In genomic region chr9:99171225-99172128, GRCh38 we compare ENCODE assay signal across 16 cellular contexts. TPM values are rescaled to one million over a fixed set of nuclear protein-coding genes. Genes with fewer than 3 reads are reported as not detected.
DNase-seq lines count a peak whose midpoint lies in the region; ATAC-seq and TF ChIP-seq lines count a peak whose summit lies in the region.
"Had no signal": no experiment of that assay in that cellular context is flagged by ENCODE, and none has a peak within 500 bp of the region (broad histone marks: within the 10 kb centered on the region; RNA-seq: fewer than 3 reads in every experiment).

No MANE protein-coding gene starts in this region.

- no peaks in the 10 kb centered on the region for H3K36me3 Mint-ChIP-seq in T-helper 17 cell (ENCODE audit: low read depth)
- H3K36me3 Mint-ChIP-seq in glutamatergic neuron (ENCODE audit: unreplicated experiment), result no peaks in the 10 kb centered on the region
- H3K36me3 Mint-ChIP-seq: CD8-positive, alpha-beta memory T cell had no signal

- H3K4me3 ChIP-seq in dorsolateral prefrontal cortex, result no peak overlapping the region
- H3K4me3 ChIP-seq: BLaER1, PC-9 had no signal

- intact Hi-C loops in dorsolateral prefrontal cortex (cut with DNase I), result no loop called here

- DNase-seq in NCI-H82 (lab: John Stamatoyannopoulos, UW) (peak; percentile 72), NCI-H82 treated with DMSO at 0.1 percent for 48 hours (lab: John Stamatoyannopoulos, UW; ENCODE audit: unreplicated experiment) (no peak), T-helper 17 cell (no peak), glutamatergic neuron (no peak), retina (peak; percentile 57), RWPE1 (ENCODE audit: low spot score) (no peak), dorsolateral prefrontal cortex (no peak)
- no peak for DNase-seq in effector CD8-positive, alpha-beta T cell (lab: John Stamatoyannopoulos, UW)
- DNase-seq: 8988T; CD8-positive, alpha-beta memory T cell; H9; IMR-90; NCI-H2029; NCI-H526; PC-9 had no signal

- H3K9me3 Mint-ChIP-seq in glutamatergic neuron (ENCODE audit: unreplicated experiment), result peaks cover 21% of the 10 kb centered on the region
- H3K9me3 Mint-ChIP-seq: CD8-positive, alpha-beta memory T cell had no signal

- H3K27me3 Mint-ChIP-seq in T-helper 17 cell, result peaks cover 21% of the 10 kb centered on the region
- H3K27me3 Mint-ChIP-seq in glutamatergic neuron (ENCODE audit: unreplicated experiment), result peaks cover 20% of the 10 kb centered on the region

- POLR2A ChIA-PET in RWPE1 (lab: Yijun Ruan, JAX; ENCODE audit: low non-redundant PET), result no interaction called here

- TF ChIP-seq CTCF in glutamatergic neuron (IDR thresholded peaks at IDR 0.05; ENCODE audit: partially characterized antibody, unreplicated experiment), result no peak
- no peak for TF ChIP-seq CTCF in RWPE1 (conservative IDR thresholded peaks at IDR 0.05; ENCODE audit: low read depth)
- no peak for TF ChIP-seq CTCF in dorsolateral prefrontal cortex (IDR thresholded peaks at IDR 0.05 in 54 of 56, conservative IDR thresholded peaks at IDR 0.05 in 2 of 56; ENCODE audit: low read depth in 1 of 56, partially characterized antibody in 56 of 56)

- CTCF ChIA-PET in RWPE1 (lab: Yijun Ruan, JAX), result interaction anchor here (1.3 kb wide), 1 partner anchor 11 kb away, joined by 3 read pairs; no protein-coding TSS in a partner anchor

- H3K4me3 Mint-ChIP-seq in T-helper 17 cell, result no peak overlapping the region
- peak overlapping the region; percentile 72 for H3K4me3 Mint-ChIP-seq in glutamatergic neuron (ENCODE audit: unreplicated experiment)
- H3K4me3 Mint-ChIP-seq: CD8-positive, alpha-beta memory T cell; H9 had no signal

- H3K9me3 ChIP-seq in T-helper 17 cell (ENCODE audit: control insufficient read depth, low read length, poor library complexity, severe bottlenecking), result no peaks in the 10 kb centered on the region
- H3K9me3 ChIP-seq: BLaER1 had no signal

- H3K27ac Mint-ChIP-seq in T-helper 17 cell (peak overlapping the region; percentile 19), glutamatergic neuron (ENCODE audit: unreplicated experiment) (peak overlapping the region; percentile 84)

- peaks cover 0 to 3% (median 0%) of the 10 kb centered on the region in 45 donors for H3K27me3 ChIP-seq in dorsolateral prefrontal cortex
- H3K27me3 ChIP-seq: BLaER1 had no signal

- H3K27ac ChIP-seq in RWPE1 (no peak overlapping the region), dorsolateral prefrontal cortex (no peak overlapping the region)
- H3K27ac ChIP-seq: BLaER1, PC-9 had no signal

- H3K4me1 Mint-ChIP-seq in T-helper 17 cell, result peaks cover 9% of the 10 kb centered on the region
- H3K4me1 Mint-ChIP-seq in glutamatergic neuron (ENCODE audit: low read depth, unreplicated experiment), result peaks cover 65% of the 10 kb centered on the region

- no peak for ATAC-seq in T-helper 17 cell

RNA-seq across cellular contexts. Expression of gene ALG2, which starts 50.3 kb away (rescaled TPM):
- total RNA-seq in T-helper 17 cell (10 to 100 TPM; 17.9 to 19.5 TPM), glutamatergic neuron (ENCODE audit: unreplicated experiment) (19.0 TPM), dorsolateral prefrontal cortex (10 to 100 TPM; 11.4 to 25.3 (median 18.2) TPM)

RNA-seq across cellular contexts. Expression of gene SEC61B, which starts 50.6 kb away (rescaled TPM):
- total RNA-seq in T-helper 17 cell (10 to 100 TPM; 84.9 to 95.0 TPM), glutamatergic neuron (ENCODE audit: unreplicated experiment) (131 TPM), dorsolateral prefrontal cortex (10 to 100 TPM; 25.3 to 59.2 (median 38.7) TPM)

Comparison
In these comparisons a context has a peak if more than half of its experiments do, and no peak if none do; other contexts are left out.
1. DNase-seq: peak in NCI-H82 (single experiment) and retina (single experiment); none in NCI-H82 treated with DMSO at 0.1 percent for 48 hours (single experiment), T-helper 17 cell (0 of 3), glutamatergic neuron (single experiment), effector CD8-positive, alpha-beta T cell (single experiment), RWPE1 (single experiment) and dorsolateral prefrontal cortex (0 of 10).